In the genomic region with DNA sequence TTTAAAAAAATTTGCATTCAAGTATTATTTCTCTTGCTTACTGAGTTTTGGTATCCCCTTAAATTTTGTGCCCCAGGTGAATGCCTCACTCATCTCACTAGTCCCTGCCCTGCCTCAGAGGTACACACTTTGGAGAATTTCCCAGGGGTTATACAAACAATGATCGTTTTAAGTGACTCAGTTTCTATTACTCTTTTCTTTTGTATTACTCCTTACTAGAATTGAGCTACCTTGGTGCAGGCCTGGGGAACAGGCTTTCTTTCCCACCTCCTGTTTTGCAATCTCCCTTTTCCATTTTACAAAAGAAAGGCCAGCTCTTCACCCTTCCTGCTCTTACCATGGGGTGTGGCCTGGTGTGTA, we compare ENCODE assay signal across 17 cellular contexts. TPM values are rescaled to one million over a fixed set of nuclear protein-coding genes. Genes with fewer than 3 reads are reported as not detected.
"Had no signal": no experiment of that assay in that cellular context is flagged by ENCODE, and none has a peak within 500 bp of the region (broad histone marks: within the 10 kb centered on the region; RNA-seq: fewer than 3 reads in every experiment).

No MANE protein-coding gene starts in this region.

- H3K4me3 ChIP-seq: ascending aorta, left lung, right lobe of liver, skin epidermis had no signal

- DNase-seq: cortex of kidney had no signal

- H3K4me3 Mint-ChIP-seq: activated naive CD8-positive, alpha-beta T cell treated with anti-CD3 and anti-CD28 coated beads for 36 hours; stimulated activated naive CD8-positive, alpha-beta T cell treated with anti-CD3 and anti-CD28 coated beads, Interleukin-15, Interleukin-2, amounts not matched to agents 100 ng/mL and 50 ng/mL, for 24 hours had no signal

- H3K36me3 ChIP-seq: adrenal gland, ascending aorta, left lung, neutrophil, right lobe of liver, thoracic aorta had no signal

- H3K36me3 Mint-ChIP-seq: activated naive CD8-positive, alpha-beta T cell treated with anti-CD3 and anti-CD28 coated beads for 36 hours; brain; mesothelial cell of epicardium; naive B cell; stimulated activated effector memory CD8-positive, alpha-beta T cell treated with anti-CD3 and anti-CD28 coated beads, Interleukin-12 subunit alpha, Interleukin-12 subunit beta, amount 100 ng/mL, for 72 hours had no signal

- H3K27ac Mint-ChIP-seq: activated naive CD4-positive, alpha-beta T cell treated with anti-CD3 and anti-CD28 coated beads for 36 hours; activated naive CD8-positive, alpha-beta T cell treated with anti-CD3 and anti-CD28 coated beads for 36 hours; mesothelial cell of epicardium; nephron progenitor cell; progenitor cell of endocrine pancreas; stimulated activated effector memory CD8-positive, alpha-beta T cell treated with anti-CD3 and anti-CD28 coated beads, Interleukin-12 subunit alpha, Interleukin-12 subunit beta, amount 100 ng/mL, for 72 hours; stimulated activated naive CD8-positive, alpha-beta T cell treated with anti-CD3 and anti-CD28 coated beads, Interleukin-15, Interleukin-2, amounts not matched to agents 100 ng/mL and 50 ng/mL, for 24 hours had no signal

- H3K27me3 ChIP-seq: adrenal gland, ascending aorta, neutrophil, right lobe of liver had no signal

- H3K27ac ChIP-seq: adrenal gland, ascending aorta, left lung, right lobe of liver, thoracic aorta had no signal

- H3K9me3 ChIP-seq: adrenal gland, ascending aorta, left lung, neutrophil, right lobe of liver, thoracic aorta had no signal

- H3K9me3 Mint-ChIP-seq: activated naive CD4-positive, alpha-beta T cell treated with anti-CD3 and anti-CD28 coated beads for 36 hours; activated naive CD8-positive, alpha-beta T cell treated with anti-CD3 and anti-CD28 coated beads for 36 hours; mesothelial cell of epicardium; nephron progenitor cell; stimulated activated effector memory CD8-positive, alpha-beta T cell treated with anti-CD3 and anti-CD28 coated beads, Interleukin-12 subunit alpha, Interleukin-12 subunit beta, amount 100 ng/mL, for 72 hours; stimulated activated naive CD8-positive, alpha-beta T cell treated with anti-CD3 and anti-CD28 coated beads, Interleukin-15, Interleukin-2, amounts not matched to agents 100 ng/mL and 50 ng/mL, for 24 hours had no signal

RNA-seq across cellular contexts. Expression of gene CLEC3B, which starts 12.0 kb away (rescaled TPM):
- total RNA-seq: activated naive CD4-positive, alpha-beta T cell treated with anti-CD3 and anti-CD28 coated beads for 36 hours; activated naive CD8-positive, alpha-beta T cell treated with anti-CD3 and anti-CD28 coated beads for 36 hours; progenitor cell of endocrine pancreas had no signal
